In the genomic region with DNA sequence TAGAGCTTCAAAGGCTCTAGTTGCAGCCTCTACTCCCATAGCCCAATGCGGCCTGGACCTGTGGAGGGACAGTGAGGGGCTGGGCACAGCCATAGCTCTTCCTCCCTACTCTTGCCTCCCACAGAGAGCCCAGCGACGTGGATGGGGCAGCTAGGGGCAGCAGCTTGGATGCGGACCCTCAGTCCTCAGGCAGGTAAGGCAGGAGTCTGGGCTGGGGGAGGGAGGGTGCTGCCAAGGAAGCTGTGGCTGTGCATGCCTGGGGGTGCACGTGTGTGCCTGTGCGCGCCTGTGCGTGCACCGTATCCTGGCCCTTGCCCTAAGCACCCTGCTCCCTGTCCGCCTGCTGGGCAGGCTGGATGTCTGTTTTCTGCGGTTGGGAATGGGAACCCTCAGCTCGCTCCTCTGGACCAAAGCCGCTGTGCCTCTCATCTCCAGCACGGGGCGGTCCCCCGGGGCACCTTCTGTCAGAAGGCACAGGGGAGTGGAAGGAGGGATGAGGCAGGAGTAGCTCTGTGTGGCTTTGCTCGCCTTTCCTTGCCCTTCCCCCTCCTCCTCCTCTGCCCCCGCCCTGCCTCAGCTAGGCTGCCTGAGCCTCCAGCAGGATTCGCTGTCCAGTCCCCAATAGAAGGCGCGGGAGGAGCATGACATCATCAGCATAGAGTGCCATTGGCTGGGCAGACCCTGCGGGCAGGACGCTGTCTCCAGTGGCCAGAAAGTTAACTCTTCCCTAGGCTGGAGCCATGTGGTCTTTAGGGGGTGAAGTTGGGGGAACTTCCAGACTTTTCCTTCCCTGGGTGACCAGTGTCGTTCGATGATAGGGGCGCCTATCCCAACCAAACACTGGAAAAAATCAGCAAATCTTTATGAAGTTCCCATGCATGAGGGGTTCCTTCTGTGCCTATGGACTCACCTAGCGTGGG, we compare ENCODE assay signal across 8 cellular contexts. TPM values are rescaled to one million over a fixed set of nuclear protein-coding genes. Genes with fewer than 3 reads are reported as not detected.
DNase-seq lines count a peak whose midpoint lies in the region; ATAC-seq and TF ChIP-seq lines count a peak whose summit lies in the region.

No MANE protein-coding gene starts in this region.

- no peak overlapping the region for H3K4me3 Mint-ChIP-seq in activated CD4-positive, alpha-beta T cell treated with anti-CD3 and anti-CD28 coated beads for 36 hours

- no peaks in the 10 kb centered on the region for H3K9me3 ChIP-seq in MM.1S (replicated peaks; ENCODE audit: insufficient read depth, low read length)
- no peaks in the 10 kb centered on the region for H3K9me3 ChIP-seq in smooth muscle cell (replicated peaks; ENCODE audit: low read depth)

- H3K4me2 ChIP-seq in MM.1S (ENCODE audit: low read depth, low read length) (peak overlapping the region; percentile 43), smooth muscle cell (peak overlapping the region; percentile 84)

- WGBS in smooth muscle cell (ENCODE audit: low lambda C conversion rate) = 11% methylated on average over 27 of the region's 27 CpGs

- intact Hi-C loops in activated CD4-positive, alpha-beta T cell treated with anti-CD3 and anti-CD28 coated beads for 36 hours (cut with DNase I, micrococcal nuclease) = no loop called here

- no peaks in the 10 kb centered on the region for H3K9me3 Mint-ChIP-seq in activated CD4-positive, alpha-beta T cell treated with anti-CD3 and anti-CD28 coated beads for 36 hours (ENCODE audit: low read depth)

- CTCF ChIA-PET in activated CD4-positive, alpha-beta T cell treated with anti-CD3 and anti-CD28 coated beads for 36 hours (lab: Charles Lee) = interaction anchor here (0.7 to 2.9 kb wide), 5 partner anchors 11 to 238 kb away, joined by 3 to 12 read pairs (median 3); no protein-coding TSS in a partner anchor
- CTCF ChIA-PET in RWPE1 (lab: Yijun Ruan, JAX) = interaction anchor here (0.6 to 2.6 kb wide), 6 partner anchors 10 to 83 kb away, joined by 3 to 19 read pairs (median 4); no protein-coding TSS in a partner anchor

- H3K4me1 ChIP-seq in MM.1S (ENCODE audit: low read length) (no peaks in the 10 kb centered on the region), smooth muscle cell (ENCODE audit: low read depth) (peaks cover 25% of the 10 kb centered on the region)

- H3K27ac Mint-ChIP-seq in activated CD4-positive, alpha-beta T cell treated with anti-CD3 and anti-CD28 coated beads for 36 hours = no peak overlapping the region

- H4K20me1 ChIP-seq in MM.1S (ENCODE audit: insufficient read depth, low read length) = no peaks in the 10 kb centered on the region
- no peaks in the 10 kb centered on the region for H4K20me1 ChIP-seq in smooth muscle cell (ENCODE audit: low read depth)

- H3K27me3 ChIP-seq in MM.1S (replicated peaks; ENCODE audit: insufficient read depth, low read length) (peaks cover 81% of the 10 kb centered on the region), smooth muscle cell (ENCODE audit: low read depth) (no peaks in the 10 kb centered on the region)

- H3K27ac ChIP-seq in MM.1S (ENCODE audit: low read length) = no peak overlapping the region
- peak overlapping the region; percentile 84 for H3K27ac ChIP-seq in RWPE1
- no peak overlapping the region for H3K27ac ChIP-seq in smooth muscle cell (ENCODE audit: low read depth)

- peak overlapping the region; percentile 34 for H3K4me3 ChIP-seq in MM.1S (ENCODE audit: low read length)
- peak overlapping the region; percentile 40 for H3K4me3 ChIP-seq in smooth muscle cell

- peak; percentile 78 for ATAC-seq in activated CD4-positive, alpha-beta T cell treated with anti-CD3 and anti-CD28 coated beads for 36 hours

- H3K36me3 Mint-ChIP-seq in activated CD4-positive, alpha-beta T cell treated with anti-CD3 and anti-CD28 coated beads for 36 hours (ENCODE audit: low read depth) = no peaks in the 10 kb centered on the region

- no peaks in the 10 kb centered on the region for H3K4me1 Mint-ChIP-seq in activated CD4-positive, alpha-beta T cell treated with anti-CD3 and anti-CD28 coated beads for 36 hours

- TF ChIP-seq CTCF in MM.1S (IDR thresholded peaks at IDR 0.05; ENCODE audit: low read length) (no peak), RWPE1 (conservative IDR thresholded peaks at IDR 0.05; ENCODE audit: low read depth) (no peak), smooth muscle cell (IDR thresholded peaks at IDR 0.05; ENCODE audit: borderline replicate concordance, insufficient read depth, poor library complexity, severe bottlenecking) (no peak)

- no peaks in the 10 kb centered on the region for H3K79me2 ChIP-seq in MM.1S (ENCODE audit: low read length)
- no peaks in the 10 kb centered on the region for H3K79me2 ChIP-seq in smooth muscle cell (ENCODE audit: low read depth)

- H3K9ac ChIP-seq in MM.1S (ENCODE audit: low read length) (no peak overlapping the region), smooth muscle cell (ENCODE audit: low read depth) (no peak overlapping the region)

- H3K27me3 Mint-ChIP-seq in activated CD4-positive, alpha-beta T cell treated with anti-CD3 and anti-CD28 coated beads for 36 hours = peaks cover 42% of the 10 kb centered on the region

- H3K9me2 ChIP-seq in MM.1S (replicated peaks; ENCODE audit: insufficient read depth, low read length) = no peaks in the 10 kb centered on the region

- H3K36me3 ChIP-seq in MM.1S (replicated peaks; ENCODE audit: insufficient read depth, low read length) (no peaks in the 10 kb centered on the region), smooth muscle cell (ENCODE audit: low read depth) (no peaks in the 10 kb centered on the region)

- POLR2A ChIA-PET in activated CD4-positive, alpha-beta T cell treated with anti-CD3 and anti-CD28 coated beads for 36 hours (lab: Charles Lee) = interaction anchor here (0.6 kb wide), 1 partner anchor 348 kb away, joined by 6 read pairs; no protein-coding TSS in a partner anchor
- POLR2A ChIA-PET in RWPE1 (lab: Yijun Ruan, JAX; ENCODE audit: low non-redundant PET) = interaction anchor here (1.1 kb wide), 1 partner anchor 11 kb away, joined by 3 read pairs; no protein-coding TSS in a partner anchor

- H2AFZ ChIP-seq in MM.1S (ENCODE audit: low read length) = peak overlapping the region; percentile 50
- H2AFZ ChIP-seq in smooth muscle cell (ENCODE audit: low read depth) = no peak overlapping the region

- no peaks in the 10 kb centered on the region for H3F3A ChIP-seq in MM.1S (ENCODE audit: insufficient read depth, low read length)
- H3F3A ChIP-seq in smooth muscle cell (ENCODE audit: low read depth) = peaks cover 6% of the 10 kb centered on the region

- peak; percentile 63 for DNase-seq in activated CD4-positive, alpha-beta T cell treated with anti-CD3 and anti-CD28 coated beads for 36 hours
- no peak for DNase-seq in activated CD4-positive, alpha-beta T cell treated with anti-CD3 and anti-CD28 coated beads for 4 hours
- peak; percentile 80 for DNase-seq in MM.1S
- DNase-seq in RWPE1 (ENCODE audit: low spot score) = peak; percentile 95
- peak; percentile 80 to 93 for DNase-seq in dermis microvascular lymphatic vessel endothelial cell (ENCODE audit: low read depth in 2 of 2)
- peak; percentile 98 for DNase-seq in kidney glomerular epithelial cell (lab: John Stamatoyannopoulos, UW)
- peak; percentile 61 for DNase-seq in smooth muscle cell (lab: John Stamatoyannopoulos, UW; ENCODE audit: unreplicated experiment)
- no peak for DNase-seq in activated CD8-positive, alpha-beta memory T cell treated with anti-CD3 and anti-CD28 coated beads, Interleukin-2, amount 50 U/mL, for 4 hours

RNA-seq across cellular contexts. Expression of a gene that starts 0.8 kb away (rescaled TPM):
- not detected for total RNA-seq in activated CD4-positive, alpha-beta T cell treated with anti-CD3 and anti-CD28 coated beads for 36 hours
- total RNA-seq in dermis microvascular lymphatic vessel endothelial cell = 0.39 and 0.89 TPM in 2 replicates
- total RNA-seq in smooth muscle cell = 0.31 and 1.4 TPM in 2 replicates
- polyA plus RNA-seq in smooth muscle cell = 5.0 and 5.8 TPM in 2 replicates

RNA-seq across cellular contexts. Expression of a gene that starts 3.1 kb away (rescaled TPM):
- not detected for total RNA-seq in activated CD4-positive, alpha-beta T cell treated with anti-CD3 and anti-CD28 coated beads for 36 hours
- total RNA-seq in dermis microvascular lymphatic vessel endothelial cell (1.8 and 2.5 TPM in 2 replicates), smooth muscle cell (4.9 and 13.9 TPM in 2 replicates)
- polyA plus RNA-seq in smooth muscle cell = 20.5 and 22.2 TPM in 2 replicates

RNA-seq across cellular contexts. Expression of a gene that starts 39.4 kb away (rescaled TPM):
- 10 to 100 TPM; 23.9 to 28.4 TPM for total RNA-seq in activated CD4-positive, alpha-beta T cell treated with anti-CD3 and anti-CD28 coated beads for 36 hours
- total RNA-seq in dermis microvascular lymphatic vessel endothelial cell (11.7 and 17.3 TPM in 2 replicates), smooth muscle cell (4.9 and 12.2 TPM in 2 replicates)
- 20.5 and 25.4 TPM in 2 replicates for polyA plus RNA-seq in smooth muscle cell

RNA-seq across cellular contexts. Expression of a gene that starts 45.0 kb away (rescaled TPM):
- total RNA-seq in activated CD4-positive, alpha-beta T cell treated with anti-CD3 and anti-CD28 coated beads for 36 hours = under 1 TPM in 1 of 2 experiments, not detected in 1; 0.32 TPM
- total RNA-seq in dermis microvascular lymphatic vessel endothelial cell (0.13 and 0.25 TPM in 2 replicates), smooth muscle cell (6.9 and 9.9 TPM in 2 replicates)
- polyA plus RNA-seq in smooth muscle cell = 1.2 and 13.2 TPM in 2 replicates

Comparison
In these comparisons a context has a peak if more than half of its experiments do, and no peak if none do; other contexts are left out.
1. DNase-seq: peak in activated CD4-positive, alpha-beta T cell treated with anti-CD3 and anti-CD28 coated beads for 36 hours (single experiment), MM.1S (single experiment), RWPE1 (single experiment), dermis microvascular lymphatic vessel endothelial cell (2 of 2), kidney glomerular epithelial cell (single experiment) and smooth muscle cell (single experiment); none in activated CD4-positive, alpha-beta T cell treated with anti-CD3 and anti-CD28 coated beads for 4 hours (0 of 2) and activated CD8-positive, alpha-beta memory T cell treated with anti-CD3 and anti-CD28 coated beads, Interleukin-2, amount 50 U/mL, for 4 hours (single experiment).